In genomic region chr4:3301450-3302163, GRCh38 we compare ENCODE assay signal across 15 cellular contexts. TPM values are rescaled to one million over a fixed set of nuclear protein-coding genes. Genes with fewer than 3 reads are reported as not detected.
DNase-seq lines count a peak whose midpoint lies in the region; ATAC-seq, FAIRE-seq and TF ChIP-seq lines count a peak whose summit lies in the region.
"Had no signal": no experiment of that assay in that cellular context is flagged by ENCODE, and none has a peak within 500 bp of the region (broad histone marks: within the 10 kb centered on the region; RNA-seq: fewer than 3 reads in every experiment).

No MANE protein-coding gene starts in this region.

- peaks cover 10 to 17% of the 10 kb centered on the region in 2 experiments; a peak in 2 of 5 replicates for H3K4me1 ChIP-seq in K562 (replicated peaks in 1 of 2; ENCODE audit: control insufficient read depth in 2 of 2, insufficient read depth in 2 of 2, low read length in 2 of 2)

- no peaks in the 10 kb centered on the region for H3K9me3 Mint-ChIP-seq in activated CD4-positive, alpha-beta T cell treated with anti-CD3 and anti-CD28 coated beads, Interleukin-2, amount 10 ng/mL, durations not matched to agents 24 days and 14 days
- H3K9me3 Mint-ChIP-seq in IgD-negative memory B cell (no peaks in the 10 kb centered on the region), nephron progenitor cell (peaks cover 9% of the 10 kb centered on the region)

- H3K27ac ChIP-seq in K562 (ENCODE audit: extremely low read depth, low read depth, low read length), result no peak overlapping the region
- H3K27ac ChIP-seq: KMS-11, lower lobe of right lung had no signal

- H3K27me3 ChIP-seq in K562 (ENCODE audit: control insufficient read depth in 2 of 2, insufficient read depth in 2 of 2, low read length in 2 of 2), result peaks cover 10 to 66% of the 10 kb centered on the region in 2 experiments; a peak in 3 of 5 replicates

- H3K36me3 Mint-ChIP-seq in activated CD4-positive, alpha-beta T cell treated with anti-CD3 and anti-CD28 coated beads, Interleukin-2, amount 10 ng/mL, durations not matched to agents 24 days and 14 days (ENCODE audit: low read depth), result no peaks in the 10 kb centered on the region
- no peaks in the 10 kb centered on the region for H3K36me3 Mint-ChIP-seq in IgD-negative memory B cell
- peaks cover 21% of the 10 kb centered on the region for H3K36me3 Mint-ChIP-seq in nephron progenitor cell (ENCODE audit: low read depth)

- H3K27ac Mint-ChIP-seq in activated CD4-positive, alpha-beta T cell treated with anti-CD3 and anti-CD28 coated beads, Interleukin-2, amount 10 ng/mL, durations not matched to agents 24 days and 14 days, result no peak overlapping the region
- H3K27ac Mint-ChIP-seq in IgD-negative memory B cell, result peak overlapping the region; percentile 19 to 83 (median 77)
- H3K27ac Mint-ChIP-seq in nephron progenitor cell, result peak overlapping the region; percentile 92

- DNase-seq in activated CD4-positive, alpha-beta T cell treated with anti-CD3 and anti-CD28 coated beads, Interleukin-2, amount 10 ng/mL, durations not matched to agents 24 days and 14 days, result no peak
- DNase-seq in activated CD4-positive, alpha-beta T cell treated with anti-CD3 and anti-CD28 coated beads, Interleukin-2, amount 50 U/mL, for 4 hours, result no peak
- DNase-seq in K562 (ENCODE audit: extremely low read depth in 1 of 4, low spot score in 3 of 4) (no peak), nephron progenitor cell (no peak), NCI-H1092 treated with DMSO at 0.1 percent for 48 hours (lab: John Stamatoyannopoulos, UW) (no peak), kidney tubule cell (ENCODE audit: low spot score) (no peak), KG1 (lab: John Stamatoyannopoulos, UW) (no peak)
- DNase-seq: lower lobe of right lung, NCI-H1436 treated with DMSO at 0.1 percent for 48 hours, nucleus accumbens, T1000 had no signal

- H3K9me3 ChIP-seq in K562 (replicated peaks; ENCODE audit: control insufficient read depth, insufficient read depth, low read depth, low read length), result peaks cover 3% of the 10 kb centered on the region; the same call in 1 of the 2 replicates
- H3K9me3 ChIP-seq: lower lobe of right lung had no signal

- in situ Hi-C loops in K562 (cut with MboI), result no loop called here

- no peak for TF ChIP-seq POLR2A in K562 (conservative IDR thresholded peaks at IDR 0.05)

- H2AFZ ChIP-seq in K562 (ENCODE audit: low read depth, low read length), result no peak overlapping the region

- FAIRE-seq in K562 (lab: Jason Lieb, UNC), result no peak
- FAIRE-seq: astrocyte, H1 had no signal

- peaks cover 34% of the 10 kb centered on the region for H3K4me1 Mint-ChIP-seq in activated CD4-positive, alpha-beta T cell treated with anti-CD3 and anti-CD28 coated beads, Interleukin-2, amount 10 ng/mL, durations not matched to agents 24 days and 14 days
- peaks cover 23 to 36% (median 30%) of the 10 kb centered on the region in 3 donors for H3K4me1 Mint-ChIP-seq in IgD-negative memory B cell
- peaks cover 98% of the 10 kb centered on the region for H3K4me1 Mint-ChIP-seq in nephron progenitor cell

- H3K79me2 ChIP-seq in K562 (ENCODE audit: control insufficient read depth, insufficient read depth, low read length), result no peaks in the 10 kb centered on the region

- no peak overlapping the region for H3K4me2 ChIP-seq in K562 (ENCODE audit: insufficient read depth, low read length)
- H3K4me2 ChIP-seq: KMS-11 had no signal

- H3K9me1 ChIP-seq in K562 (ENCODE audit: control insufficient read depth, insufficient read depth, low read length), result no peaks in the 10 kb centered on the region

- CTCF ChIA-PET in K562 (lab: Yijun Ruan, JAX; ENCODE audit: low intra/inter-chr PET ratio), result no interaction called here

- H3K36me3 ChIP-seq in K562 (ENCODE audit: control insufficient read depth, insufficient read depth, low read length), result no peaks in the 10 kb centered on the region
- H3K36me3 ChIP-seq: lower lobe of right lung had no signal

- TF ChIP-seq CTCF in K562 (IDR thresholded peaks at IDR 0.05 in 2 of 3, conservative IDR thresholded peaks at IDR 0.05 in 1 of 3; ENCODE audit: insufficient read depth in 2 of 3, low read depth in 1 of 3, low read length in 3 of 3), result no peak
- no peak for TF ChIP-seq CTCF in nephron progenitor cell (IDR thresholded peaks at IDR 0.05)

- peak overlapping the region; percentile 54 for H3K4me3 Mint-ChIP-seq in activated CD4-positive, alpha-beta T cell treated with anti-CD3 and anti-CD28 coated beads, Interleukin-2, amount 10 ng/mL, durations not matched to agents 24 days and 14 days
- H3K4me3 Mint-ChIP-seq in IgD-negative memory B cell (peak overlapping the region; percentile 4 to 83 (median 40)), nephron progenitor cell (no peak overlapping the region)

- TF ChIP-seq RAD21 in K562 (CRISPR knock-in tag; conservative IDR thresholded peaks at IDR 0.05 in 1 of 2, IDR thresholded peaks at IDR 0.05 in 1 of 2), result no peak

- no peak for TF ChIP-seq EP300 in K562 (IDR thresholded peaks at IDR 0.05; ENCODE audit: low read length)

- H3K9ac ChIP-seq in K562 (ENCODE audit: insufficient read depth in 1 of 2, low read depth in 2 of 2, low read length in 2 of 2), result no peak overlapping the region
- H3K9ac ChIP-seq: KMS-11 had no signal

- no peak for ATAC-seq in K562

- H4K20me1 ChIP-seq in K562 (replicated peaks; ENCODE audit: control insufficient read depth, insufficient read depth, low read length), result peaks cover 60% of the 10 kb centered on the region

- no TSS peak for BruUV-seq in K562 (replicated peaks; lab: Mats Ljungman, UMichigan)

- POLR2A ChIA-PET in K562 (lab: Yijun Ruan, JAX), result interaction anchor here (0.7 kb wide), 1 partner anchor 946 kb away, joined by 3 read pairs; no protein-coding TSS in a partner anchor

- no peak overlapping the region for H3K4me3 ChIP-seq in K562
- H3K4me3 ChIP-seq: lower lobe of right lung had no signal

- intact Hi-C loops in activated CD4-positive, alpha-beta T cell treated with anti-CD3 and anti-CD28 coated beads, Interleukin-2, amount 10 ng/mL, durations not matched to agents 24 days and 14 days (cut with micrococcal nuclease), result no loop called here
- intact Hi-C loops in K562 (cut with micrococcal nuclease), result no loop called here

- peaks cover 38% of the 10 kb centered on the region for H3K27me3 Mint-ChIP-seq in activated CD4-positive, alpha-beta T cell treated with anti-CD3 and anti-CD28 coated beads, Interleukin-2, amount 10 ng/mL, durations not matched to agents 24 days and 14 days
- peaks cover 13% of the 10 kb centered on the region for H3K27me3 Mint-ChIP-seq in IgD-negative memory B cell
- peaks cover 3% of the 10 kb centered on the region for H3K27me3 Mint-ChIP-seq in nephron progenitor cell (ENCODE audit: low read depth, poor library complexity)

- WGBS in K562 (ENCODE audit: insufficient coverage, low coverage, missing lambda C conversion rate), result 33% methylated on average over 14 of the region's 15 CpGs

TF ChIP-seq in K562, 482 proteins besides CTCF, POLR2A, EP300 and RAD21 (continues in another document):
- TF ChIP-seq CAMTA2 (CRISPR knock-in tag; conservative IDR thresholded peaks at IDR 0.05) (no peak), KDM1A (IDR thresholded peaks at IDR 0.05) (peak; percentile 76 to 77), HDAC1 (IDR thresholded peaks at IDR 0.05) (peak in 1 of 2 experiments; percentile 41; a peak in 1 of 4 replicates)

RNA-seq across cellular contexts. Expression of gene RGS12, which starts 8.8 kb away (rescaled TPM):
- 3.3 and 3.7 TPM in 2 replicates for total RNA-seq in activated CD4-positive, alpha-beta T cell treated with anti-CD3 and anti-CD28 coated beads, Interleukin-2, amount 10 ng/mL, durations not matched to agents 24 days and 14 days
- 0.81 TPM for polyA plus RNA-seq in IgD-negative memory B cell
- total RNA-seq in K562 (2011; cell fraction: chromatin; rRNA removed; ENCODE audit: low replicate concordance), result 25.8 and 36.7 TPM in 2 replicates
- total RNA-seq in K562 (2011; cell fraction: nucleolus; rRNA removed), result 16.2 and 16.6 TPM in 2 replicates
- 13.2 and 16.0 TPM in 2 replicates for total RNA-seq in K562 (2011; cell fraction: nucleoplasm; rRNA removed)
- total RNA-seq in K562 (2014; rRNA removed), result 3.6 and 4.7 TPM in 2 replicates
- total RNA-seq in K562 (2014; rRNA removed; fragmentation: Illumina TruSeq; extraction: Trizol), result 5.7 and 6.4 TPM in 2 replicates
- 6.3 and 6.4 TPM in 2 replicates for total RNA-seq in K562 (2015; rRNA removed; fragmentation: Illumina TruSeq; extraction: Trizol)
- total RNA-seq in K562 (2021), result 6.8 and 8.8 TPM in 2 replicates
- polyA plus RNA-seq in K562 (2011; rRNA removed), result 4.3 and 5.8 TPM in 2 replicates
- polyA plus RNA-seq in K562 (2011; cell fraction: cytosol; rRNA removed), result 2.0 and 3.4 TPM in 2 replicates
- polyA plus RNA-seq in K562 (2011; cell fraction: nucleus; rRNA removed), result 14.7 and 18.5 TPM in 2 replicates
- 8.1 and 12.4 TPM in 2 replicates for polyA plus RNA-seq in K562 (2012)
- 5.5 and 6.4 TPM in 2 replicates for polyA plus RNA-seq in K562 (2014; fragmentation: Illumina TruSeq; extraction: Trizol)
- polyA plus RNA-seq in K562 (2014; fragmentation: Nextera tagmentation; extraction: Ambion mirVana), result under 1 TPM; 0.30 to 0.42 TPM
- polyA plus RNA-seq in K562 (2014; rRNA removed), result 4.2 and 5.1 TPM in 2 replicates
- polyA minus RNA-seq in K562 (2011; rRNA and poly(A)+ RNA removed), result 4.5 and 5.3 TPM in 2 replicates
- 6.0 and 15.5 TPM in 2 replicates for polyA minus RNA-seq in K562 (2011; cell fraction: cytosol; rRNA and poly(A)+ RNA removed)
- polyA minus RNA-seq in K562 (2011; cell fraction: nucleus; rRNA and poly(A)+ RNA removed), result 16.2 and 16.4 TPM in 2 replicates

RNA-seq across cellular contexts. Expression of gene MSANTD1, which starts 52.6 kb away (rescaled TPM):
- 0.62 and 0.70 TPM in 2 replicates for total RNA-seq in activated CD4-positive, alpha-beta T cell treated with anti-CD3 and anti-CD28 coated beads, Interleukin-2, amount 10 ng/mL, durations not matched to agents 24 days and 14 days
- polyA plus RNA-seq in IgD-negative memory B cell (not detected), K562 (2011; rRNA removed) (not detected in 2 replicates), K562 (2014; fragmentation: Illumina TruSeq; extraction: Trizol) (not detected in 2 replicates), K562 (2014; fragmentation: Nextera tagmentation; extraction: Ambion mirVana) (not detected), K562 (2014; rRNA removed) (not detected in 2 replicates)
- total RNA-seq in K562 (2011; cell fraction: chromatin; rRNA removed; ENCODE audit: low replicate concordance), result 0.37 and 1.5 TPM in 2 replicates
- 0.53 and 1.0 TPM in 2 replicates for total RNA-seq in K562 (2011; cell fraction: nucleolus; rRNA removed)
- 0.23 and 0.51 TPM in 2 replicates for total RNA-seq in K562 (2011; cell fraction: nucleoplasm; rRNA removed)
- total RNA-seq in K562 (2014; rRNA removed) (0.12 TPM in 1 of 2 replicates, not detected in the other), K562 (2014; rRNA removed; fragmentation: Illumina TruSeq; extraction: Trizol) (0.04 TPM in 1 of 2 replicates, not detected in the other), K562 (2015; rRNA removed; fragmentation: Illumina TruSeq; extraction: Trizol) (0.07 TPM in 1 of 2 replicates, not detected in the other), K562 (2021) (0.09 TPM in 1 of 2 replicates, not detected in the other)
- polyA plus RNA-seq in K562 (2011; cell fraction: cytosol; rRNA removed), result 0.01 and 0.09 TPM in 2 replicates
- polyA plus RNA-seq in K562 (2011; cell fraction: nucleus; rRNA removed), result 0.27 and 0.28 TPM in 2 replicates
- 0.05 and 0.29 TPM in 2 replicates for polyA plus RNA-seq in K562 (2012)
- polyA minus RNA-seq in K562 (2011; rRNA and poly(A)+ RNA removed), result not detected in 2 replicates
- not detected in 2 replicates for polyA minus RNA-seq in K562 (2011; cell fraction: cytosol; rRNA and poly(A)+ RNA removed)
- 0.27 and 0.56 TPM in 2 replicates for polyA minus RNA-seq in K562 (2011; cell fraction: nucleus; rRNA and poly(A)+ RNA removed)
